Comparison of ENCODE assay signal across 11 cellular contexts in the genomic region with DNA sequence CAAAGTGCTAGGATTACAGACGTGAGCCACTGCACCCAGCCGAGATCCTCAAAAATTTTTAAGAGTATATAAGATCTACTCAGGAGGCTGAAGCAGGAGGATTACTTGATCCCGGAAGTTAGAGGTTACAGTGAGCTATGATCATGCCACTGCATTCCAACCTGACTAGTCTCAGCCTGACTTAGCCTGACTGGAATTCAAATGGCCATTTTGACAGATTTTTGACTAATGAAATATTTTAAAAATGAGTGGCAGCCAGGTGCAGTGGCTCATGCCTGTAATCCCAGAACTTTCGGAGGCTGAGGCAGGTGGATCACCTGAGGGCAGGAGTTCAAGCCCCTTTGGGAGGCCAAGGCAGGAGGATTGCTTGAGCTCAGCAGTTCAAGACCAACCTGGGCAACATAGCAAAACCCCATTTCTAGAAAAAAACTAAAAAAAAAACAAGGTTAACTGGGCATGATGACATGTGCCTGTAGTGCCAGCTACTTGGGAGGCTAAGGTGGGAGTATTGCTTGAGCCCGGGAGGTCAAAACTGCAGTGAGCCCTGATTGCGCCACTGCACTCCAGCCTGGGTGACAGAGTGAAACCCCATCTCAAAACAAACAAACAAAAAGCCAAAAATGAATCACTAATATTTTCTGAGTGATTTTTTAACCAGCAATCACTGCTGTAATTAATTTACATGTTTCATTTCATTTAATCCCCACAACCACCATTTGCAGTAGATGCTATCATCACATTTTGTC. TPM values are rescaled to one million over a fixed set of nuclear protein-coding genes. Genes with fewer than 3 reads are reported as not detected.
A peak's percentile ranks its signal among the peaks of the same experiment; 100 is the strongest.
DNase-seq lines count a peak whose midpoint lies in the region; ATAC-seq and TF ChIP-seq lines count a peak whose summit lies in the region.
"Had no signal": no experiment of that assay in that cellular context is flagged by ENCODE, and none has a peak within 500 bp of the region (broad histone marks: within the 10 kb centered on the region; RNA-seq: fewer than 3 reads in every experiment).

No MANE protein-coding gene starts in this region.

- no peak for TF ChIP-seq CTCF in MCF 10A (IDR thresholded peaks at IDR 0.05; ENCODE audit: unreplicated experiment)
- TF ChIP-seq CTCF in breast epithelium (IDR thresholded peaks at IDR 0.05): no peak
- no peak for TF ChIP-seq CTCF in mammary epithelial cell (conservative IDR thresholded peaks at IDR 0.05 in 1 of 2, IDR thresholded peaks at IDR 0.05 in 1 of 2; ENCODE audit: extremely low read depth in 1 of 2, insufficient read depth in 1 of 2, low read depth in 1 of 2, low read length in 2 of 2)
- no peak for TF ChIP-seq CTCF in uterus (IDR thresholded peaks at IDR 0.05)
- no peak for TF ChIP-seq CTCF in omental fat pad (IDR thresholded peaks at IDR 0.05)

- no peaks in the 10 kb centered on the region for H3K79me2 ChIP-seq in mammary epithelial cell (ENCODE audit: insufficient read depth, low read length)

- H3K4me2 ChIP-seq in mammary epithelial cell (ENCODE audit: insufficient read depth, low read depth, low read length): no peak overlapping the region

- ATAC-seq in HG03175 (IDR thresholded peaks at IDR 0.05; ENCODE audit: unreplicated experiment): no peak
- no peak for ATAC-seq in omental fat pad (ENCODE audit: low FRiP score)

- H3K9me3 ChIP-seq in breast epithelium: no peaks in the 10 kb centered on the region
- H3K9me3 ChIP-seq in mammary epithelial cell (replicated peaks; ENCODE audit: insufficient read depth, low read length): no peaks in the 10 kb centered on the region
- H3K9me3 ChIP-seq in uterus: no peaks in the 10 kb centered on the region

- no peak overlapping the region for H3K9ac ChIP-seq in mammary epithelial cell (ENCODE audit: insufficient read depth, low read length)

- H3K4me3 ChIP-seq in breast epithelium: no peak overlapping the region
- H3K4me3 ChIP-seq in mammary epithelial cell (replicated peaks in 1 of 3; ENCODE audit: insufficient read depth in 1 of 3, low read depth in 2 of 3, low read length in 3 of 3): no peak overlapping the region
- H3K4me3 ChIP-seq in uterus: no peak overlapping the region

- WGBS in mammary epithelial cell (ENCODE audit: low coverage, missing lambda C conversion rate): 63% methylated on average over 6 of the region's 6 CpGs

- intact Hi-C loops in MCF 10A (cut with micrococcal nuclease): loop anchor here (1.0 to 10.0 kb wide), 6 partner anchors 29 to 617 kb away; a partner anchor contains a TSS
- intact Hi-C loops in breast epithelium (cut with DNase I; ENCODE audit: low total_unique reads): loop anchor here (5.0 kb wide), 1 partner anchor 80 kb away; no protein-coding TSS in a partner anchor
- intact Hi-C loops in mammary epithelial cell (cut with micrococcal nuclease): loop anchor here (1.0 to 10.0 kb wide), 6 partner anchors 29 to 425 kb away; a partner anchor contains a TSS
- intact Hi-C loops in uterus (cut with DNase I; ENCODE audit: low total_unique reads): loop anchor here (2.0 to 10.0 kb wide), 2 partner anchors 83 to 297 kb away; a partner anchor contains a TSS

- H3K36me3 ChIP-seq in breast epithelium (no peaks in the 10 kb centered on the region), mammary epithelial cell (ENCODE audit: insufficient read depth, low read length) (peaks cover 2% of the 10 kb centered on the region), uterus (no peaks in the 10 kb centered on the region)

- dilution Hi-C loops in mammary epithelial cell (cut with HindIII; ENCODE audit: low sequenced_read_pairs): loop anchor here (5.0 to 25.0 kb wide), 2 partner anchors 75 to 180 kb away; no protein-coding TSS in a partner anchor

- BruUV-seq in MCF 10A (replicated peaks; lab: Mats Ljungman, UMichigan): no TSS peak
- BruUV-seq in mammary epithelial cell (replicated peaks; lab: Mats Ljungman, UMichigan): no TSS peak

- H3K9me3 Mint-ChIP-seq in MCF 10A (ENCODE audit: unreplicated experiment): no peaks in the 10 kb centered on the region

- H3K4me1 ChIP-seq in breast epithelium (peaks cover 0 to 5% of the 10 kb centered on the region in 2 donors), mammary epithelial cell (ENCODE audit: insufficient read depth, low read length) (peaks cover 70% of the 10 kb centered on the region), uterus (peaks cover 4 to 12% of the 10 kb centered on the region in 2 donors)

- CTCF ChIA-PET in MCF 10A (lab: Yijun Ruan, JAX): interaction anchor here (0.6 to 17.0 kb wide), 52 partner anchors 10 to 1138 kb away, joined by 3 to 652 read pairs (median 4); a partner anchor contains a TSS
- CTCF ChIA-PET in mammary epithelial cell (lab: Charles Lee; ENCODE audit: low non-redundant PET): interaction anchor here (0.6 to 1.4 kb wide), 5 partner anchors 29 to 129 kb away, joined by 4 to 20 read pairs (median 5); no protein-coding TSS in a partner anchor

- H3K36me3 Mint-ChIP-seq in MCF 10A (ENCODE audit: insufficient read depth, unreplicated experiment): peaks cover 28% of the 10 kb centered on the region

- peaks cover 62% of the 10 kb centered on the region for H3K4me1 Mint-ChIP-seq in MCF 10A (ENCODE audit: insufficient read depth, unreplicated experiment)

- no peaks in the 10 kb centered on the region for H4K20me1 ChIP-seq in mammary epithelial cell (ENCODE audit: insufficient read depth, low read length)

- H3K27me3 ChIP-seq in breast epithelium (no peaks in the 10 kb centered on the region), mammary epithelial cell (ENCODE audit: insufficient read depth, low read length) (no peaks in the 10 kb centered on the region), uterus (no peaks in the 10 kb centered on the region)

- H3K4me3 Mint-ChIP-seq in MCF 10A (ENCODE audit: unreplicated experiment): no peak overlapping the region

- POLR2A ChIA-PET in MCF 10A (lab: Yijun Ruan, JAX): interaction anchor here (0.7 to 8.0 kb wide), 11 partner anchors 10 to 1958 kb away, joined by 3 to 80 read pairs (median 5); a partner anchor contains a TSS

- in situ Hi-C loops in mammary epithelial cell (cut with MboI; ENCODE audit: low sequenced_read_pairs in 2 of 2): loop anchor here (5.0 to 10.0 kb wide), 3 partner anchors 80 to 297 kb away; a partner anchor contains a TSS

- DNase-seq in MCF 10A (ENCODE audit: unreplicated experiment) (peak; percentile 58), breast epithelium (ENCODE audit: low spot score in 2 of 2) (no peak), mammary epithelial cell (peak; percentile 81), kidney glomerular epithelial cell (lab: John Stamatoyannopoulos, UW) (peak; percentile 64), uterus (no peak), NCI-H510A (lab: John Stamatoyannopoulos, UW) (no peak), omental fat pad (ENCODE audit: low spot score) (no peak)
- DNase-seq: activated CD8-positive, alpha-beta memory T cell treated with anti-CD3 and anti-CD28 coated beads, Interleukin-2, amount 50 U/mL, for 4 hours; NCI-H187 treated with DMSO at 0.1 percent for 48 hours; T1000 had no signal

- peak overlapping the region; percentile 86 for H3K27ac Mint-ChIP-seq in MCF 10A (ENCODE audit: low read depth, unreplicated experiment)

- peak overlapping the region in 1 of 2 donors; percentile 15 for H3K27ac ChIP-seq in breast epithelium
- H3K27ac ChIP-seq in mammary epithelial cell (ENCODE audit: insufficient read depth, low read depth, low read length): peak overlapping the region; percentile 81
- H3K27ac ChIP-seq in uterus: peak overlapping the region; percentile 84 to 93

- H3K27me3 Mint-ChIP-seq in MCF 10A (ENCODE audit: insufficient read depth, unreplicated experiment): no peaks in the 10 kb centered on the region

- no peak for TF ChIP-seq POLR2A in breast epithelium (IDR thresholded peaks at IDR 0.05)
- no peak for TF ChIP-seq POLR2A in uterus (IDR thresholded peaks at IDR 0.05)

- H2AFZ ChIP-seq in mammary epithelial cell (ENCODE audit: low read depth, low read length): no peak overlapping the region

RNA-seq across cellular contexts. Expression of a gene that starts 16.6 kb away (rescaled TPM):
- total RNA-seq in MCF 10A (2022) (155 and 168 TPM in 2 replicates), breast epithelium (100 to 1,000 TPM; 119 to 138 (median 120) TPM), mammary epithelial cell (10 to 100 TPM; 27.0 to 89.2 TPM), uterus (10 to 100 TPM in 3 of 4 donors, 1 to 10 TPM in 1; 2.6 to 99.7 (median 47.6) TPM), omental fat pad (100 to 1,000 TPM in 2 of 4 donors, 10 to 100 TPM in 2; 81.5 to 162 (median 109) TPM)
- 310 TPM for polyA plus RNA-seq in mammary epithelial cell
- polyA minus RNA-seq in mammary epithelial cell: 53.9 TPM

RNA-seq across cellular contexts. Expression of a gene that starts 29.9 kb away (rescaled TPM):
- total RNA-seq in MCF 10A (2022) (279 and 282 TPM in 2 replicates), breast epithelium (100 to 1,000 TPM in 2 of 3 donors, 10 to 100 TPM in 1; 98.6 to 128 (median 107) TPM), mammary epithelial cell (100 to 1,000 TPM; 193 to 252 TPM), uterus (100 to 1,000 TPM in 3 of 4 donors, 10 to 100 TPM in 1; 72.1 to 240 (median 168) TPM), omental fat pad (100 to 1,000 TPM; 110 to 180 (median 114) TPM)
- 82.5 TPM for polyA plus RNA-seq in mammary epithelial cell
- polyA minus RNA-seq in mammary epithelial cell: 346 TPM

RNA-seq across cellular contexts. Expression of a gene that starts 55.1 kb away (rescaled TPM):
- total RNA-seq in MCF 10A (2022) (17.4 and 32.6 TPM in 2 replicates), breast epithelium (1,000 to 10,000 TPM in 1 of 3 donors, 100 to 1,000 TPM in 2; 220 to 2,507 (median 295) TPM), mammary epithelial cell (100 to 1,000 TPM; 222 to 382 TPM), uterus (1,000 to 10,000 TPM in 1 of 4 donors, 100 to 1,000 TPM in 3; 341 to 2,293 (median 751) TPM), omental fat pad (1,000 to 10,000 TPM in 1 of 4 donors, 100 to 1,000 TPM in 3; 579 to 1,303 (median 656) TPM)
- polyA plus RNA-seq in mammary epithelial cell: 585 TPM
- polyA minus RNA-seq in mammary epithelial cell: 590 TPM

Comparison
In these comparisons a context has a peak if more than half of its experiments do, and no peak if none do; other contexts are left out.
1. DNase-seq: peak in MCF 10A (single experiment), mammary epithelial cell (single experiment) and kidney glomerular epithelial cell (single experiment); none in breast epithelium (0 of 2), uterus (0 of 2), NCI-H510A (single experiment) and omental fat pad (single experiment).